ENCODE assay signal across 8 cellular contexts in genomic region chr1:35568975-35569395, GRCh38. TPM values are rescaled to one million over a fixed set of nuclear protein-coding genes. Genes with fewer than 3 reads are reported as not detected.
A peak's percentile ranks its signal among the peaks of the same experiment; 100 is the strongest.
DNase-seq lines count a peak whose midpoint lies in the region; ATAC-seq and TF ChIP-seq lines count a peak whose summit lies in the region.

No MANE protein-coding gene starts in this region.

- WGBS in gastroesophageal sphincter (ENCODE audit: low coverage in 1 of 2), 2 donors = 0 to 20% methylated on average over 3 of the region's 4 CpGs
- WGBS in ovary, 3 donors = 19 to 24% (median 23%) methylated on average over 4 of the region's 4 CpGs

- H3K36me3 ChIP-seq in SJCRH30 = peaks cover 11% of the 10 kb centered on the region; the same call in 1 of the 2 replicates
- H3K36me3 ChIP-seq in gastroesophageal sphincter = peaks cover 0 to 33% of the 10 kb centered on the region in 2 donors
- no peaks in the 10 kb centered on the region for H3K36me3 ChIP-seq in ovary

- ATAC-seq in gastroesophageal sphincter = peak; percentile 54
- ATAC-seq in HG03442 (IDR thresholded peaks at IDR 0.05; ENCODE audit: unreplicated experiment) = no peak
- no peak for ATAC-seq in GM19463 (IDR thresholded peaks at IDR 0.05; ENCODE audit: unreplicated experiment)

- TF ChIP-seq POLR2A in gastroesophageal sphincter (IDR thresholded peaks at IDR 0.05) (no peak), ovary (IDR thresholded peaks at IDR 0.05) (no peak)

- H3K9me3 ChIP-seq in SJCRH30 (replicated peaks) (no peaks in the 10 kb centered on the region), gastroesophageal sphincter (no peaks in the 10 kb centered on the region), ovary (no peaks in the 10 kb centered on the region)

- no peak overlapping the region for H3K27ac ChIP-seq in SJCRH30
- no peak overlapping the region for H3K27ac ChIP-seq in gastroesophageal sphincter
- no peak overlapping the region for H3K27ac ChIP-seq in ovary

- H3K4me3 ChIP-seq in SJCRH30 (no peak overlapping the region), gastroesophageal sphincter (no peak overlapping the region), ovary (no peak overlapping the region)

- peak; percentile 73 for DNase-seq in Daoy (ENCODE audit: low read depth)
- DNase-seq in LHCN-M2 (ENCODE audit: low read depth) = peak; percentile 64
- peak; percentile 73 to 92 for DNase-seq in SJCRH30
- DNase-seq in activated naive CD4-positive, alpha-beta T cell treated with Interleukin-2 at 50 U/mL for 16 hours = peak; percentile 65
- DNase-seq in ovary = peak in 3 of 5 donors; percentile 47 to 65 (median 48)

- intact Hi-C loops in ovary (cut with DNase I) = loop anchor here in 3 of 4 donors (2.0 to 10.0 kb wide), 4 partner anchors 117 to 374 kb away; partner anchors contain the start of gene SFPQ (in 1 of the 3)

- peak in 3 of 4 experiments; percentile 71 to 81 (median 76) for TF ChIP-seq CTCF in gastroesophageal sphincter (IDR thresholded peaks at IDR 0.05)
- peak in 1 of 3 donors; percentile 56 for TF ChIP-seq CTCF in ovary (IDR thresholded peaks at IDR 0.05)

- H3K4me1 ChIP-seq in SJCRH30 (peaks cover 32% of the 10 kb centered on the region), gastroesophageal sphincter (peaks cover 0 to 20% (median 6%) of the 10 kb centered on the region in 3 donors), ovary (ENCODE audit: insufficient read depth) (peaks cover 6% of the 10 kb centered on the region)

- no peak for TF ChIP-seq EP300 in gastroesophageal sphincter (IDR thresholded peaks at IDR 0.05)
- no peak for TF ChIP-seq EP300 in ovary (IDR thresholded peaks at IDR 0.05)

- no peaks in the 10 kb centered on the region for H3K27me3 ChIP-seq in SJCRH30
- H3K27me3 ChIP-seq in gastroesophageal sphincter = peaks cover 50% of the 10 kb centered on the region
- no peaks in the 10 kb centered on the region for H3K27me3 ChIP-seq in ovary

RNA-seq across cellular contexts. Expression of gene TFAP2E, which starts 4.1 kb away (rescaled TPM):
- total RNA-seq in Daoy (2014; rRNA removed; shearing (Covaris generic)) = 0.06 and 0.21 TPM in 2 replicates
- total RNA-seq in LHCN-M2 (2014; rRNA removed) (0.06 and 0.19 TPM in 2 replicates), gastroesophageal sphincter (under 1 TPM in 1 of 4 donors, not detected in 3; 0.27 TPM), ovary (1 to 10 TPM in 4 of 7 donors, under 1 TPM in 3; 0.24 to 1.6 (median 1.3) TPM)
- polyA plus RNA-seq in LHCN-M2 (2012) = 0.13 TPM
- total RNA-seq in SJCRH30 (2014; rRNA removed; shearing (Covaris generic)) = 9.8 and 10.9 TPM in 2 replicates
- 1 to 10 TPM in 1 of 2 donors, under 1 TPM in 1; 0.67 to 1.1 TPM for polyA plus RNA-seq in ovary

RNA-seq across cellular contexts. Expression of gene NCDN, which starts 11.4 kb away (rescaled TPM):
- 21.7 and 26.4 TPM in 2 replicates for total RNA-seq in Daoy (2014; rRNA removed; shearing (Covaris generic))
- 40.6 and 43.8 TPM in 2 replicates for total RNA-seq in LHCN-M2 (2014; rRNA removed)
- polyA plus RNA-seq in LHCN-M2 (2012) = 34.8 TPM
- total RNA-seq in SJCRH30 (2014; rRNA removed; shearing (Covaris generic)) = 21.2 and 21.7 TPM in 2 replicates
- 10 to 100 TPM; 16.6 to 41.2 (median 24.3) TPM for total RNA-seq in gastroesophageal sphincter
- 10 to 100 TPM; 15.4 to 36.2 (median 28.2) TPM for total RNA-seq in ovary
- 10 to 100 TPM in 1 of 2 donors, 1 to 10 TPM in 1; 5.9 to 13.6 TPM for polyA plus RNA-seq in ovary

RNA-seq across cellular contexts. Expression of gene KIAA0319L, which starts 11.8 kb away (rescaled TPM):
- total RNA-seq in Daoy (2014; rRNA removed; shearing (Covaris generic)) = 12.1 and 16.1 TPM in 2 replicates
- 39.8 and 48.9 TPM in 2 replicates for total RNA-seq in LHCN-M2 (2014; rRNA removed)
- polyA plus RNA-seq in LHCN-M2 (2012) = 27.7 TPM
- total RNA-seq in SJCRH30 (2014; rRNA removed; shearing (Covaris generic)) = 25.4 and 29.9 TPM in 2 replicates
- 10 to 100 TPM; 26.3 to 44.8 (median 38.9) TPM for total RNA-seq in gastroesophageal sphincter
- total RNA-seq in ovary = 10 to 100 TPM; 32.5 to 66.7 (median 42.7) TPM
- 10 to 100 TPM; 18.2 to 78.3 TPM for polyA plus RNA-seq in ovary
